Comparison of ENCODE assay signal across 8 cellular contexts in the genomic region with DNA sequence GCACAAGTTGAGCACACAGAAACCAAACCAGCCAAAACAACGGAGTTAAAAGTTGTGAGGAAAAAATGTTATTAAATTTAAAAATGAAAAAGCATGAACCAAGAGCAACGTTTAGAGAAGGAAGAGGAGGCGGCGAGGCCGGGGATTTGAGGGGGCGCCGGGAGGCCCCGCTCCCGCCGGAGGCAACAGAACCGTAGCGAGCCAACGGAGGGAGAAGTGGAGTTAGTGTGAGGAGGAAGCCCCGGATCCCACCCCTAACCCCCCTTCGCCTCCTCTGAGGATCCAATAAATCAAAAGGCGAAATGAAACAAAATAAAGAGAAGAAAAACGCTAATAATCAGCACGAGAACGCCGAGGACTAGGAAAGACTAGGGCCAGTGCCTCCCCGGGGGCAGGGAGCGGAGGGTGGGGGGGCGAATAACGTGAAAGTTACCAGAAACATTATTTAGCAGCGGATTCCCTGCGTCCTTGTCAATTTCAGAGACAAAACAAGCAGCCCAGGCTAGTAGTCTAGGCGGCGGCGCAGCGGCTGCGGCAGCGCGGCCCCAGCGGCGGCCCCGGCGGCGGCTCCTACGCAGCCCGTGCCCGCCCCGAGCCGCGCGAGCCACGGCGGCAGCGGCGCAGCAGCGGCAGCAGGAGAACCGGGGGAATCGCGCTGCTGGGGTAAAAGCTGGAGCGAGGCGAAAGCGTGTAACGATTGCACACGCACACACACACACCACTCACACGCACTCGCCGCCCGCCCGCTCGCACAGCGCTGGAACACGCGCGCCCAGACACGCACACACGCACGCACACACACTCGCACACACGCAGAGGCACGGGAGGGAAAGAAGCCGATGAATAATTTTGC. TPM values are rescaled to one million over a fixed set of nuclear protein-coding genes. Genes with fewer than 3 reads are reported as not detected.
A peak's percentile ranks its signal among the peaks of the same experiment; 100 is the strongest.
DNase-seq lines count a peak whose midpoint lies in the region; ATAC-seq and TF ChIP-seq lines count a peak whose summit lies in the region.

No MANE protein-coding gene starts in this region.

- H3K27ac ChIP-seq in foreskin keratinocyte = peak overlapping the region; percentile 91

- H3K9me3 Mint-ChIP-seq in activated CD4-positive, alpha-beta memory T cell treated with anti-CD3 and anti-CD28 coated beads, Interleukin-2, amount 10 ng/mL, durations not matched to agents 7 days and 5 days = no peaks in the 10 kb centered on the region

- peak overlapping the region; percentile 68 for H2AFZ ChIP-seq in neuron (ENCODE audit: low read depth, low read length)

- no peak for TF ChIP-seq CTCF in AG04449 (IDR thresholded peaks at IDR 0.05; ENCODE audit: insufficient read depth, low read length, missing control alignments)
- TF ChIP-seq CTCF in GM12875 (IDR thresholded peaks at IDR 0.05; ENCODE audit: borderline replicate concordance, insufficient read depth, low read depth, low read length) = no peak
- no peak for TF ChIP-seq CTCF in foreskin keratinocyte (conservative IDR thresholded peaks at IDR 0.05)

- ATAC-seq in foreskin keratinocyte (peak; percentile 35), GM19328 (IDR thresholded peaks at IDR 0.05; ENCODE audit: unreplicated experiment) (no peak)

- H3K4me3 ChIP-seq in AG04449 (ENCODE audit: low read depth, low read length) (peak overlapping the region; percentile 93), GM12875 (ENCODE audit: low read depth, low read length) (peak overlapping the region; percentile 79), neuron (ENCODE audit: low read length) (peak overlapping the region; percentile 97)

- peaks cover 18% of the 10 kb centered on the region for H3K36me3 ChIP-seq in neuron (ENCODE audit: insufficient read depth, low read length)

- peak overlapping the region; percentile 49 for H3K4me3 Mint-ChIP-seq in activated CD4-positive, alpha-beta memory T cell treated with anti-CD3 and anti-CD28 coated beads, Interleukin-2, amount 10 ng/mL, durations not matched to agents 7 days and 5 days

- no peak for DNase-seq in AG04449 (ENCODE audit: low read depth, low spot score)
- DNase-seq in HT-29 (ENCODE audit: low spot score) = peak; percentile 57
- no peak for DNase-seq in activated CD4-positive, alpha-beta memory T cell treated with anti-CD3 and anti-CD28 coated beads, Interleukin-2, amount 10 ng/mL, durations not matched to agents 7 days and 5 days
- DNase-seq in foreskin keratinocyte = peak in 1 of 2 donors; percentile 44
- no peak for DNase-seq in activated CD4-positive, alpha-beta T cell treated with anti-CD3 and anti-CD28 coated beads for 1 hour

- H3K9me3 ChIP-seq in neuron (ENCODE audit: low read length) = no peaks in the 10 kb centered on the region

- H3K27me3 Mint-ChIP-seq in activated CD4-positive, alpha-beta memory T cell treated with anti-CD3 and anti-CD28 coated beads, Interleukin-2, amount 10 ng/mL, durations not matched to agents 7 days and 5 days = peaks cover 88% of the 10 kb centered on the region

- POLR2A ChIA-PET in AG04449 (lab: Yijun Ruan, JAX) = no interaction called here
- POLR2A ChIA-PET in activated CD4-positive, alpha-beta memory T cell treated with anti-CD3 and anti-CD28 coated beads, Interleukin-2, amount 10 ng/mL, durations not matched to agents 7 days and 5 days (lab: Charles Lee) = no interaction called here

- peaks cover 37% of the 10 kb centered on the region for H3K4me1 Mint-ChIP-seq in activated CD4-positive, alpha-beta memory T cell treated with anti-CD3 and anti-CD28 coated beads, Interleukin-2, amount 10 ng/mL, durations not matched to agents 7 days and 5 days

- H3K27me3 ChIP-seq in foreskin keratinocyte (peaks cover 19% of the 10 kb centered on the region), neuron (ENCODE audit: insufficient read depth, low read length) (no peaks in the 10 kb centered on the region)

- peaks cover 17% of the 10 kb centered on the region for H3K36me3 Mint-ChIP-seq in activated CD4-positive, alpha-beta memory T cell treated with anti-CD3 and anti-CD28 coated beads, Interleukin-2, amount 10 ng/mL, durations not matched to agents 7 days and 5 days (ENCODE audit: low read depth)

- CTCF ChIA-PET in AG04449 (lab: Yijun Ruan, JAX) = no interaction called here
- CTCF ChIA-PET in activated CD4-positive, alpha-beta memory T cell treated with anti-CD3 and anti-CD28 coated beads, Interleukin-2, amount 10 ng/mL, durations not matched to agents 7 days and 5 days (lab: Charles Lee) = no interaction called here

- H3K4me1 ChIP-seq in foreskin keratinocyte (peaks cover 11% of the 10 kb centered on the region), neuron (ENCODE audit: insufficient read depth, low read length) (peaks cover 14% of the 10 kb centered on the region)

- no peak overlapping the region for H3K27ac Mint-ChIP-seq in activated CD4-positive, alpha-beta memory T cell treated with anti-CD3 and anti-CD28 coated beads, Interleukin-2, amount 10 ng/mL, durations not matched to agents 7 days and 5 days

RNA-seq across cellular contexts. Expression of a gene that starts 1.7 kb away (rescaled TPM):
- total RNA-seq in HT-29 (2014; rRNA removed; shearing (Covaris generic)) = 50.1 and 59.3 TPM in 2 replicates
- not detected for total RNA-seq in activated CD4-positive, alpha-beta memory T cell treated with anti-CD3 and anti-CD28 coated beads, Interleukin-2, amount 10 ng/mL, durations not matched to agents 7 days and 5 days
- 12.6 and 14.9 TPM in 2 replicates for total RNA-seq in foreskin keratinocyte
- polyA plus RNA-seq in foreskin keratinocyte = 3.8 and 5.5 TPM in 2 replicates

Comparison
In these comparisons a context has a peak if more than half of its experiments do, and no peak if none do; other contexts are left out.
1. RNA of a gene that starts 1.7 kb away (total RNA-seq): 50.1 to 59.3 TPM in HT-29 and 12.6 to 14.9 TPM in foreskin keratinocyte; not detected in activated CD4-positive, alpha-beta memory T cell treated with anti-CD3 and anti-CD28 coated beads, Interleukin-2, amount 10 ng/mL, durations not matched to agents 7 days and 5 days; every median in the first group is over 10 times any median in the second.
2. Peak in every context shown above with its lines, with median percentiles within 50 percentile points of each other: H3K4me3 ChIP-seq.